Comparison of ENCODE assay signal across 22 cellular contexts in the genomic region with DNA sequence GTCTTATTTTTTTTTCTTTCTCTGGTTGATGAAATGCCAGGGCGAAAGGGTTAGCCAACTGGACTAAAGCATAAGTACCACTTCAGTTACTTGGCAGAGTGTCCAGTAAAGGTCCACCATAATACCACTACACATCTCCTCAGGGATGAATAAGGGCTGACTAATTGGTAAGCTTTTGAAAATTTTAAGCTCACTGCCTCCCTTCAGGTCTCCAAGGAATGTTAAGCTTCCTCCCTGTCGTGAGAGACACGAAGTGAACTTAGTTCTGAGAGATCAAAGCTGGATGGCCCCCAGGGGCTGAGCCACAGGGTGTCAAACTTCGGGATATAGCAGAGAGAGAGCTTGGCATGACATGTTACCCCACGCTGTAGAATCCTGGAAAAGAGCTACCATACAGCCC.
A peak's percentile ranks its signal among the peaks of the same experiment; 100 is the strongest.
DNase-seq lines count a peak whose midpoint lies in the region; ATAC-seq, FAIRE-seq and TF ChIP-seq lines count a peak whose summit lies in the region.
"Had no signal": no experiment of that assay in that cellular context is flagged by ENCODE, and none has a peak within 500 bp of the region (broad histone marks: within the 10 kb centered on the region; RNA-seq: fewer than 3 reads in every experiment).

No MANE protein-coding gene starts in this region.

- H3K27ac ChIP-seq in mammary epithelial cell (ENCODE audit: insufficient read depth, low read depth, low read length) (no peak overlapping the region), trophoblast cell (ENCODE audit: low read depth, low read length) (no peak overlapping the region), esophagus squamous epithelium (no peak overlapping the region)
- H3K27ac ChIP-seq: HL-60 had no signal

- no peak overlapping the region for H3K23ac ChIP-seq in trophoblast cell (ENCODE audit: low read length)

- no TSS peak for BruUV-seq in mammary epithelial cell (replicated peaks; lab: Mats Ljungman, UMichigan)
- BruUV-seq in MCF 10A (replicated peaks; lab: Mats Ljungman, UMichigan), result no TSS peak

- H3K4me3 ChIP-seq in mammary epithelial cell (replicated peaks in 1 of 3; ENCODE audit: insufficient read depth in 1 of 3, low read depth in 2 of 3, low read length in 3 of 3), result no peak overlapping the region
- no peak overlapping the region for H3K4me3 ChIP-seq in MG63
- H3K4me3 ChIP-seq in bronchial epithelial cell (ENCODE audit: low read depth, low read length), result no peak overlapping the region
- no peak overlapping the region for H3K4me3 ChIP-seq in trophoblast cell (ENCODE audit: low read depth, low read length)
- H3K4me3 ChIP-seq in esophagus squamous epithelium, result no peak overlapping the region
- H3K4me3 ChIP-seq: BLaER1 treated with 17β-estradiol and CSF1 and Interleukin-3, amounts not matched to agents 10 nM and 100 nM; GM12878 had no signal

- H3K4ac ChIP-seq in trophoblast cell (ENCODE audit: low read depth, low read length), result no peak overlapping the region

- no peak overlapping the region for H3K14ac ChIP-seq in trophoblast cell (ENCODE audit: low read length)

- no peak for DNase-seq in mammary epithelial cell
- no peak for DNase-seq in MCF 10A (ENCODE audit: unreplicated experiment)
- peak; percentile 5 for DNase-seq in MG63
- peak; percentile 26 for DNase-seq in bronchial epithelial cell (ENCODE audit: low read depth)
- no peak for DNase-seq in trophoblast cell
- DNase-seq in NCI-H526 treated with DMSO at 0.1 percent for 48 hours (lab: John Stamatoyannopoulos, UW), result no peak
- no peak for DNase-seq in esophagus squamous epithelium (lab: John Stamatoyannopoulos, UW)
- DNase-seq: CD8-positive, alpha-beta T cell; DMS 273 treated with DMSO at 0.1 percent for 48 hours; DMS53; DND-41; EL; H9; IMR-90 had no signal

- WGBS in mammary epithelial cell (ENCODE audit: low coverage, missing lambda C conversion rate), result 12% methylated on average over 5 of the region's 5 CpGs
- no CpG with 5 or more reads among the region's 5 CpGs for WGBS in trophoblast cell (ENCODE audit: extremely low coverage, insufficient coverage, insufficient read length)
- WGBS in esophagus squamous epithelium, 2 donors, result 49 to 69% methylated on average over 3 to 5 of the region's 5 CpGs

- intact Hi-C loops in mammary epithelial cell (cut with micrococcal nuclease), result no loop called here
- intact Hi-C loops in MCF 10A (cut with micrococcal nuclease), result no loop called here
- intact Hi-C loops in esophagus squamous epithelium (cut with DNase I), result no loop called here

- no peak overlapping the region for H2AK5ac ChIP-seq in trophoblast cell (ENCODE audit: low read length)

- H3K18ac ChIP-seq in trophoblast cell (ENCODE audit: low read length), result no peak overlapping the region

- H2BK12ac ChIP-seq in trophoblast cell (ENCODE audit: low read length), result peak overlapping the region; percentile 58

- H2AFZ ChIP-seq in mammary epithelial cell (ENCODE audit: low read depth, low read length) (peak overlapping the region; percentile 71), trophoblast cell (ENCODE audit: insufficient read depth, low read length, poor library complexity) (no peak overlapping the region)

- no peak for ATAC-seq in HG02852 (IDR thresholded peaks at IDR 0.05; ENCODE audit: unreplicated experiment)
- ATAC-seq: CD8-positive, alpha-beta T cell; GM12878 had no signal

- dilution Hi-C loops in mammary epithelial cell (cut with HindIII; ENCODE audit: low sequenced_read_pairs), result no loop called here

- H4K8ac ChIP-seq in trophoblast cell (ENCODE audit: low read depth, low read length), result no peak overlapping the region

- H3K9ac ChIP-seq in mammary epithelial cell (ENCODE audit: insufficient read depth, low read length), result no peak overlapping the region
- no peak overlapping the region for H3K9ac ChIP-seq in trophoblast cell (ENCODE audit: low read length)
- H3K9ac ChIP-seq: BLaER1 treated with 17β-estradiol and CSF1 and Interleukin-3, amounts not matched to agents 10 nM and 100 nM had no signal

- no peaks in the 10 kb centered on the region for H3K27me3 Mint-ChIP-seq in MCF 10A (ENCODE audit: insufficient read depth, unreplicated experiment)
- H3K27me3 Mint-ChIP-seq: B cell had no signal

- no peak overlapping the region for H2BK120ac ChIP-seq in trophoblast cell (ENCODE audit: insufficient read depth, low read length, poor library complexity)

- H3K4me1 ChIP-seq in mammary epithelial cell (ENCODE audit: insufficient read depth, low read length) (peaks cover 6% of the 10 kb centered on the region), trophoblast cell (ENCODE audit: control insufficient read depth in 1 of 2, insufficient read depth in 2 of 2, low read length in 2 of 2) (peaks cover 10 to 13% of the 10 kb centered on the region in 2 experiments), esophagus squamous epithelium (peaks cover 0 to 5% (median 0%) of the 10 kb centered on the region in 3 donors)

- no peak overlapping the region for H3K4me2 ChIP-seq in mammary epithelial cell (ENCODE audit: insufficient read depth, low read depth, low read length)
- H3K4me2 ChIP-seq in trophoblast cell (ENCODE audit: low read length), result no peak overlapping the region

- peak; percentile 58 for FAIRE-seq in bronchial epithelial cell (lab: Jason Lieb, UNC)
- FAIRE-seq: GM12878, GM19239, H1, HTR-8/SVneo had no signal

- H4K20me1 ChIP-seq in mammary epithelial cell (ENCODE audit: insufficient read depth, low read length), result no peaks in the 10 kb centered on the region
- H4K20me1 ChIP-seq: BLaER1 treated with 17β-estradiol and CSF1 and Interleukin-3, amounts not matched to agents 10 nM and 100 nM had no signal

- TF ChIP-seq CTCF in mammary epithelial cell (conservative IDR thresholded peaks at IDR 0.05 in 1 of 2, IDR thresholded peaks at IDR 0.05 in 1 of 2; ENCODE audit: extremely low read depth in 1 of 2, insufficient read depth in 1 of 2, low read depth in 1 of 2, low read length in 2 of 2), result no peak
- no peak for TF ChIP-seq CTCF in MCF 10A (IDR thresholded peaks at IDR 0.05; ENCODE audit: unreplicated experiment)
- TF ChIP-seq CTCF in bronchial epithelial cell (IDR thresholded peaks at IDR 0.05; ENCODE audit: insufficient read depth, low read length, severe bottlenecking), result no peak
- TF ChIP-seq CTCF in esophagus squamous epithelium (IDR thresholded peaks at IDR 0.05), result no peak

- H3K36me3 Mint-ChIP-seq in MCF 10A (ENCODE audit: insufficient read depth, unreplicated experiment), result no peaks in the 10 kb centered on the region
- H3K36me3 Mint-ChIP-seq: CD8-positive, alpha-beta T cell had no signal

- H3K4me1 Mint-ChIP-seq in MCF 10A (ENCODE audit: insufficient read depth, unreplicated experiment), result peaks cover 6% of the 10 kb centered on the region

- H4K91ac ChIP-seq in trophoblast cell (ENCODE audit: low read depth, low read length), result no peak overlapping the region

- no peak overlapping the region for H3K27ac Mint-ChIP-seq in MCF 10A (ENCODE audit: low read depth, unreplicated experiment)
- H3K27ac Mint-ChIP-seq: B cell; CD8-positive, alpha-beta T cell; H9 had no signal

- CTCF ChIA-PET in mammary epithelial cell (lab: Charles Lee; ENCODE audit: low non-redundant PET) (interaction anchor here (0.6 kb wide), 1 partner anchor 181 kb away, joined by 4 read pairs; no protein-coding TSS in a partner anchor), MCF 10A (lab: Yijun Ruan, JAX) (interaction anchor here (0.6 to 1.1 kb wide), 3 partner anchors 9 to 208 kb away, joined by 3 to 4 read pairs (median 3); no protein-coding TSS in a partner anchor)

- H3K27me3 ChIP-seq in mammary epithelial cell (ENCODE audit: insufficient read depth, low read length), result no peaks in the 10 kb centered on the region
- H3K27me3 ChIP-seq in MG63, result no peaks in the 10 kb centered on the region
- H3K27me3 ChIP-seq in bronchial epithelial cell (ENCODE audit: control insufficient read depth, insufficient read depth, low read length), result no peaks in the 10 kb centered on the region
- H3K27me3 ChIP-seq in trophoblast cell (ENCODE audit: insufficient read depth, low read length), result no peaks in the 10 kb centered on the region
- no peaks in the 10 kb centered on the region for H3K27me3 ChIP-seq in esophagus squamous epithelium

- H3K9me3 Mint-ChIP-seq in MCF 10A (ENCODE audit: unreplicated experiment), result peaks cover 9% of the 10 kb centered on the region

- TF ChIP-seq POLR2A in esophagus squamous epithelium (IDR thresholded peaks at IDR 0.05), result no peak

- POLR2A ChIA-PET in MCF 10A (lab: Yijun Ruan, JAX), result no interaction called here

- H3K79me2 ChIP-seq in mammary epithelial cell (ENCODE audit: insufficient read depth, low read length) (no peaks in the 10 kb centered on the region), trophoblast cell (ENCODE audit: control insufficient read depth, insufficient read depth, low read length, poor library complexity) (no peaks in the 10 kb centered on the region)

- in situ Hi-C loops in mammary epithelial cell (cut with MboI; ENCODE audit: low sequenced_read_pairs in 2 of 2), result no loop called here

- H3K36me3 ChIP-seq in mammary epithelial cell (ENCODE audit: insufficient read depth, low read length), result no peaks in the 10 kb centered on the region
- no peaks in the 10 kb centered on the region for H3K36me3 ChIP-seq in MG63
- no peaks in the 10 kb centered on the region for H3K36me3 ChIP-seq in bronchial epithelial cell (ENCODE audit: control insufficient read depth, insufficient read depth, low read length)
- peaks cover 4% of the 10 kb centered on the region in 2 experiments for H3K36me3 ChIP-seq in trophoblast cell (ENCODE audit: control insufficient read depth in 1 of 2, insufficient read depth in 2 of 2, low read length in 2 of 2)
- no peaks in the 10 kb centered on the region for H3K36me3 ChIP-seq in esophagus squamous epithelium
- H3K36me3 ChIP-seq: BLaER1 treated with 17β-estradiol and CSF1 and Interleukin-3, amounts not matched to agents 10 nM and 100 nM had no signal

- no peak overlapping the region for H4K12ac ChIP-seq in trophoblast cell (ENCODE audit: low read depth, low read length)

- H2BK5ac ChIP-seq in trophoblast cell (ENCODE audit: low read depth, low read length, poor library complexity), result no peak overlapping the region

- no peak overlapping the region for H3K4me3 Mint-ChIP-seq in MCF 10A (ENCODE audit: unreplicated experiment)
- H3K4me3 Mint-ChIP-seq: B cell; CD8-positive, alpha-beta T cell; H9 had no signal

- H3K9me3 ChIP-seq in mammary epithelial cell (replicated peaks; ENCODE audit: insufficient read depth, low read length) (peaks cover 48% of the 10 kb centered on the region), MG63 (no peaks in the 10 kb centered on the region), trophoblast cell (ENCODE audit: insufficient read depth, low read depth, low read length) (peaks cover 2% of the 10 kb centered on the region), esophagus squamous epithelium (peaks cover 0 to 12% (median 0%) of the 10 kb centered on the region in 3 donors)

- H3K79me1 ChIP-seq in trophoblast cell (ENCODE audit: low read length), result peaks cover 19% of the 10 kb centered on the region

Comparison
In these comparisons a context has a peak if more than half of its experiments do, and no peak if none do; other contexts are left out.
1. DNase-seq: peak in MG63 (single experiment) and bronchial epithelial cell (single experiment); none in mammary epithelial cell (single experiment), MCF 10A (single experiment), trophoblast cell (0 of 2), NCI-H526 treated with DMSO at 0.1 percent for 48 hours (single experiment) and esophagus squamous epithelium (single experiment).